ENCODE assay signal across 8 cellular contexts in genomic region chr2:39437522-39438296, GRCh38. TPM values are rescaled to one million over a fixed set of nuclear protein-coding genes. Genes with fewer than 3 reads are reported as not detected.
DNase-seq lines count a peak whose midpoint lies in the region; ATAC-seq and TF ChIP-seq lines count a peak whose summit lies in the region.

No MANE protein-coding gene starts in this region.

- 0 to 12% methylated on average over 6 of the region's 28 CpGs for WGBS in gastroesophageal sphincter (ENCODE audit: low coverage in 1 of 2), 2 donors

- H3K27ac ChIP-seq in C4-2B (peak overlapping the region; percentile 91), gastroesophageal sphincter (peak overlapping the region; percentile 93 to 99 (median 98)), osteoblast (ENCODE audit: low read depth, low read length) (peak overlapping the region; percentile 86)

- TF ChIP-seq EP300 in gastroesophageal sphincter (IDR thresholded peaks at IDR 0.05): no peak

- H3K4me1 ChIP-seq in gastroesophageal sphincter (peaks cover 10 to 56% (median 17%) of the 10 kb centered on the region in 3 donors), osteoblast (ENCODE audit: insufficient read depth, low read length) (peaks cover 46% of the 10 kb centered on the region)

- H2AFZ ChIP-seq in osteoblast (ENCODE audit: low read length): peak overlapping the region; percentile 95

- no peak for TF ChIP-seq POLR2A in gastroesophageal sphincter (IDR thresholded peaks at IDR 0.05)

- H3K4me3 ChIP-seq in gastroesophageal sphincter (peak overlapping the region; percentile 96 to 99), osteoblast (ENCODE audit: insufficient read depth, low read length) (peak overlapping the region; percentile 92)

- TF ChIP-seq CTCF in C4-2B (conservative IDR thresholded peaks at IDR 0.05): no peak
- no peak for TF ChIP-seq CTCF in gastroesophageal sphincter (IDR thresholded peaks at IDR 0.05)
- TF ChIP-seq CTCF in osteoblast (IDR thresholded peaks at IDR 0.05; ENCODE audit: extremely low read depth, low read depth, low read length): no peak

- no peaks in the 10 kb centered on the region for H3K27me3 ChIP-seq in gastroesophageal sphincter
- no peaks in the 10 kb centered on the region for H3K27me3 ChIP-seq in osteoblast (ENCODE audit: insufficient read depth, low read length)

- H3K4me2 ChIP-seq in osteoblast (ENCODE audit: insufficient read depth, low read length): peak overlapping the region; percentile 95

- H3K9me3 ChIP-seq in gastroesophageal sphincter: no peaks in the 10 kb centered on the region
- no peaks in the 10 kb centered on the region for H3K9me3 ChIP-seq in osteoblast (ENCODE audit: low read depth, low read length)

- peaks cover 29% of the 10 kb centered on the region for H4K20me1 ChIP-seq in osteoblast (ENCODE audit: insufficient read depth, low read length)

- ATAC-seq in HG03342 (IDR thresholded peaks at IDR 0.05; ENCODE audit: unreplicated experiment) (peak; percentile 60), gastroesophageal sphincter (peak; percentile 14)

- peak; percentile 12 for DNase-seq in GM19238 (ENCODE audit: insufficient read length, low spot score)
- DNase-seq in OCI-M1 (lab: John Stamatoyannopoulos, UW): peak; percentile 63
- peak; percentile 3 for DNase-seq in activated gamma-delta T cell treated with anti-CD3 and anti-CD28 coated beads, Interleukin-2, amount 50 U/mL, for 16 hours (ENCODE audit: low read depth)
- peak; percentile 86 for DNase-seq in osteoblast (ENCODE audit: insufficient read length, low spot score, missing footprints)
- DNase-seq in iPS-NIHi7 (ENCODE audit: extremely low spot score): no peak

- H3K79me2 ChIP-seq in osteoblast (ENCODE audit: insufficient read depth, low read length): peaks cover 59% of the 10 kb centered on the region

- H3K36me3 ChIP-seq in gastroesophageal sphincter (no peaks in the 10 kb centered on the region), osteoblast (ENCODE audit: insufficient read depth, low read length) (no peaks in the 10 kb centered on the region)

RNA-seq across cellular contexts. Expression of gene MAP4K3, which starts 0.6 kb away (rescaled TPM):
- 10 to 100 TPM; 49.4 to 89.0 (median 79.2) TPM for total RNA-seq in gastroesophageal sphincter
- 49.8 and 51.8 TPM in 2 replicates for total RNA-seq in osteoblast
